Comparison of ENCODE assay signal across 8 cellular contexts in the genomic region with DNA sequence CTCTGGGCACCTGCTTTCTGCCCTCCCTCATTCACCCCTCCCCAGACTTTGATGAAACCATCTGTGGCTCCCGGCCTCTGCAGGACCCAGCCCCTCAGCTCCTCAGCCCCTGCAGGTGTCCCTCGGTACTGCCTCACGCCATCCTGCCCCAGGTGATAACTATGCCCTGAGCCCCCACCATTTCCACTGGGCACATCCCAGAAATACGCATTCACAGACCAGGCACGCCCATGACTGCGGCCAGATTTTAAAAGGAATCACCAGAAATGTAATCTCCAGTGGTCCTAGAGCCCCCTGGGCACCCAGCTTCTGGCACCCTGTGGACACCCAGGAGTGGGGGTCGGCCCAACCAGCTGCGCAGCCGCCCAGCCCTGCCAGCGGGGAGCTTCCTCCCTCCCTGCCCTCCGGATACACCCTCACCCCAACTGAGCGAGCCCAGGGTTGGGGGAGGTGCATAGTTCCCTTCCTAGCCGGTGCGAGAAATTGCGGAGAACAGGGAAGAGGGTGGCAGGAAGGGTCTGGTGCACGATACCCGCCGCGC. TPM values are rescaled to one million over a fixed set of nuclear protein-coding genes. Genes with fewer than 3 reads are reported as not detected.
DNase-seq lines count a peak whose midpoint lies in the region; ATAC-seq and TF ChIP-seq lines count a peak whose summit lies in the region.

No MANE protein-coding gene starts in this region.

- no peak overlapping the region for H3K4me3 ChIP-seq in BJ (ENCODE audit: low read depth, low read length)
- H3K4me3 ChIP-seq in HEK293 (ENCODE audit: low read depth, low read length) = no peak overlapping the region
- peak overlapping the region; percentile 47 for H3K4me3 ChIP-seq in iPS-18c (ENCODE audit: insufficient read depth, low read depth, low read length)

- H3K4me1 ChIP-seq in HEK293 (ENCODE audit: control insufficient read depth, insufficient read depth, low read length) = peaks cover 16% of the 10 kb centered on the region

- H3K27me3 ChIP-seq in BJ (ENCODE audit: control insufficient read depth, insufficient read depth, low read length) = peaks cover 24% of the 10 kb centered on the region

- no peak overlapping the region for H3K27ac ChIP-seq in HEK293 (ENCODE audit: extremely low read depth, low read depth, low read length)
- no peak overlapping the region for H3K27ac ChIP-seq in VCaP

- POLR2A ChIA-PET in BJ (lab: Charles Lee) (no interaction called here), HEK293 (lab: Yijun Ruan, JAX) (no interaction called here)

- TF ChIP-seq CTCF in BJ (IDR thresholded peaks at IDR 0.05; ENCODE audit: insufficient read depth, low read depth, low read length) (peak; percentile 16; the same call in 1 of the 2 replicates), HEK293 (tag by site-specific recombination; IDR thresholded peaks at IDR 0.05) (no peak), VCaP (conservative IDR thresholded peaks at IDR 0.05) (peak; percentile 47)

- H3K9me3 ChIP-seq in HEK293 (ENCODE audit: control insufficient read depth, insufficient read depth, low read depth, low read length) (no peaks in the 10 kb centered on the region), iPS-18c (ENCODE audit: control insufficient read depth, insufficient read depth, low read length) (no peaks in the 10 kb centered on the region)

- H3K36me3 ChIP-seq in BJ (ENCODE audit: control insufficient read depth, insufficient read depth, low read length) (no peaks in the 10 kb centered on the region), HEK293 (ENCODE audit: control insufficient read depth in 2 of 2, insufficient read depth in 1 of 2, low read length in 2 of 2) (no peaks in the 10 kb centered on the region)

- no peak for DNase-seq in BJ (ENCODE audit: low read depth)
- no peak for DNase-seq in C1 segment of cervical spinal cord (lab: John Stamatoyannopoulos, UW)
- no peak for DNase-seq in cerebellar cortex (ENCODE audit: low spot score)
- DNase-seq in medulla oblongata (ENCODE audit: extremely low spot score) = no peak

- no peak for ATAC-seq in GM21737 (IDR thresholded peaks at IDR 0.05; ENCODE audit: unreplicated experiment)

- CTCF ChIA-PET in BJ (lab: Yijun Ruan, JAX) = interaction anchor here (1.3 kb wide), 1 partner anchor 11 kb away, joined by 4 read pairs; no protein-coding TSS in a partner anchor
- CTCF ChIA-PET in HEK293 (lab: Yijun Ruan, JAX) = interaction anchor here (1.0 kb wide), 1 partner anchor 45 kb away, joined by 3 read pairs; no protein-coding TSS in a partner anchor

TF ChIP-seq in HEK293, 187 proteins besides CTCF, POLR2A, EP300 and RAD21:
- TF ChIP-seq ZNF707 (tag by site-specific recombination; IDR thresholded peaks at IDR 0.05) (no peak), ZBTB8A (tag by site-specific recombination; IDR thresholded peaks at IDR 0.05) (0 out of 2 replicates have a peak, but pooled peaks have one; percentile 20), ZNF140 (tag by site-specific recombination; IDR thresholded peaks at IDR 0.05) (no peak), ZNF658 (tag by site-specific recombination; IDR thresholded peaks at IDR 0.05) (no peak), ZNF335 (tag by site-specific recombination; conservative IDR thresholded peaks at IDR 0.05) (peak; percentile 92), ZNF670 (tag by site-specific recombination; IDR thresholded peaks at IDR 0.05; ENCODE audit: low read depth) (no peak), ZNF555 (tag by site-specific recombination; conservative IDR thresholded peaks at IDR 0.05) (no peak), TRIM28 (IDR thresholded peaks at IDR 0.05; ENCODE audit: borderline replicate concordance, low read length) (no peak), ZNF248 (tag by site-specific recombination; IDR thresholded peaks at IDR 0.05) (no peak), ZIC2 (tag by site-specific recombination; IDR thresholded peaks at IDR 0.05) (peak; percentile 73), SP2 (tag by site-specific recombination; IDR thresholded peaks at IDR 0.05) (no peak), ZBTB17 (tag by site-specific recombination; IDR thresholded peaks at IDR 0.05) (no peak)
- TF ChIP-seq, protein P1, sequence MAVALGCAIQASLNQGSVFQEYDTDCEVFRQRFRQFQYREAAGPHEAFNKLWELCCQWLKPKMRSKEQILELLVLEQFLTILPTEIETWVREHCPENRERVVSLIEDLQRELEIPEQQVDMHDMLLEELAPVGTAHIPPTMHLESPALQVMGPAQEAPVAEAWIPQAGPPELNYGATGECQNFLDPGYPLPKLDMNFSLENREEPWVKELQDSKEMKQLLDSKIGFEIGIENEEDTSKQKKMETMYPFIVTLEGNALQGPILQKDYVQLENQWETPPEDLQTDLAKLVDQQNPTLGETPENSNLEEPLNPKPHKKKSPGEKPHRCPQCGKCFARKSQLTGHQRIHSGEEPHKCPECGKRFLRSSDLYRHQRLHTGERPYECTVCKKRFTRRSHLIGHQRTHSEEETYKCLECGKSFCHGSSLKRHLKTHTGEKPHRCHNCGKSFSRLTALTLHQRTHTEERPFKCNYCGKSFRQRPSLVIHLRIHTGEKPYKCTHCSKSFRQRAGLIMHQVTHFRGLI (tag by site-specific recombination; IDR thresholded peaks at IDR 0.05) = no peak

RNA-seq across cellular contexts. Expression of a gene that starts 0.6 kb away (rescaled TPM):
- 0.01 and 0.05 TPM in 2 replicates for polyA plus RNA-seq in BJ (2011; rRNA removed)
- not detected in 2 replicates for polyA minus RNA-seq in BJ (2011; rRNA and poly(A)+ RNA removed)
